In the genomic region with DNA sequence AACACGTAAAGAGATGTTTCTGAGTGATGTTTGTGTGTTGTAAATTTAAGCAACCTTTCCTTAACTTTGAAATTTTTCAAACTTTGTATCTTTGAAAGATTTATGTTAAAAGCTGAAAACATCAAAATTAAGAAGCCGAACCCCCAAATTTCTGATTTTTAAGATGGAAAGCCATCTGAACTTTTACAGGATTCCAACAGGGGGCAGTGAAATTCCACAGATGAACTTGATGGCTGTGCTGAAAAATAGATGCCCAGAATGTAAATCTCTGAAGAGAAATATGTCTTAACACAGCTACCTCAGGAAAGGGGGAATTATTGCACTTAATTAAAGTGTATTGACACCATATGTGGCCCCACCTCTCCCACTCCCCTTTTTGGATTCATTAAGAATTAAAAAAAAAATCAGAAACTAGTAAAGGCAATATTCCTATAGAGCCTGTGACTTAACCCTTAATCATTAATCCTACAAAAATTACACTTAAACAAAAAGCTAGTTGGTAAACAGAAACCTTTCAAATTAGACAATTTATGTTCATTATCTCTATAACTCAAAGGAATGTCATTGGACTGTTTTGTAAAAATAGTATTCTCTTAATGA, we compare ENCODE assay signal across 9 cellular contexts.
A peak's percentile ranks its signal among the peaks of the same experiment; 100 is the strongest.
DNase-seq lines count a peak whose midpoint lies in the region; ATAC-seq and FAIRE-seq lines count a peak whose summit lies in the region.
"Had no signal": no experiment of that assay in that cellular context is flagged by ENCODE, and none has a peak within 500 bp of the region (broad histone marks: within the 10 kb centered on the region; RNA-seq: fewer than 3 reads in every experiment).

No MANE protein-coding gene starts in this region.

- no peaks in the 10 kb centered on the region for H3K9me3 Mint-ChIP-seq in activated naive CD8-positive, alpha-beta T cell treated with anti-CD3 and anti-CD28 coated beads for 36 hours

- ATAC-seq in GM19023 (IDR thresholded peaks at IDR 0.05; ENCODE audit: unreplicated experiment) (no peak), GM19455 (IDR thresholded peaks at IDR 0.05; ENCODE audit: unreplicated experiment) (no peak)

- no peaks in the 10 kb centered on the region for H3K4me1 Mint-ChIP-seq in activated naive CD8-positive, alpha-beta T cell treated with anti-CD3 and anti-CD28 coated beads for 36 hours

- no peaks in the 10 kb centered on the region for H3K9me3 ChIP-seq in adipocyte (ENCODE audit: control insufficient read depth, low read length)

- H3K9ac ChIP-seq in adipocyte (ENCODE audit: low read length), result no peak overlapping the region

- H3K4me1 ChIP-seq in adipocyte (ENCODE audit: control insufficient read depth, insufficient read depth, low read length), result no peaks in the 10 kb centered on the region

- no peaks in the 10 kb centered on the region for H3K36me3 ChIP-seq in adipocyte (ENCODE audit: control insufficient read depth, insufficient read depth, low read length, severe bottlenecking)

- H3K27me3 Mint-ChIP-seq in activated naive CD8-positive, alpha-beta T cell treated with anti-CD3 and anti-CD28 coated beads for 36 hours, result no peaks in the 10 kb centered on the region

- no peak overlapping the region for H3K4me3 ChIP-seq in adipocyte (ENCODE audit: low read length)
- H3K4me3 ChIP-seq: SK-N-MC had no signal

- H3K27ac Mint-ChIP-seq in activated naive CD8-positive, alpha-beta T cell treated with anti-CD3 and anti-CD28 coated beads for 36 hours, result no peak overlapping the region

- DNase-seq in MV-4-11 (lab: John Stamatoyannopoulos, UW) (peak; percentile 3), adipocyte (ENCODE audit: low read depth) (peak; percentile 54), kidney tubule cell (ENCODE audit: low spot score) (peak; percentile 48)
- DNase-seq in activated naive CD8-positive, alpha-beta T cell treated with anti-CD3 and anti-CD28 coated beads for 36 hours, result no peak
- no peak for DNase-seq in central memory CD4-positive, alpha-beta T cell

- no peaks in the 10 kb centered on the region for H3K36me3 Mint-ChIP-seq in activated naive CD8-positive, alpha-beta T cell treated with anti-CD3 and anti-CD28 coated beads for 36 hours

- peak; percentile 34 for FAIRE-seq in G401.6 (lab: Jason Lieb, UNC)

- no peak overlapping the region for H3K4me3 Mint-ChIP-seq in activated naive CD8-positive, alpha-beta T cell treated with anti-CD3 and anti-CD28 coated beads for 36 hours

- no peaks in the 10 kb centered on the region for H3K27me3 ChIP-seq in adipocyte (replicated peaks; ENCODE audit: control insufficient read depth, insufficient read depth, low read length)

Comparison
In these comparisons a context has a peak if more than half of its experiments do, and no peak if none do; other contexts are left out.
1. DNase-seq: peak in MV-4-11 (single experiment), adipocyte (single experiment) and kidney tubule cell (single experiment); none in activated naive CD8-positive, alpha-beta T cell treated with anti-CD3 and anti-CD28 coated beads for 36 hours (single experiment) and central memory CD4-positive, alpha-beta T cell (single experiment).